Comparison of ENCODE assay signal across 1 cellular context in the genomic region with DNA sequence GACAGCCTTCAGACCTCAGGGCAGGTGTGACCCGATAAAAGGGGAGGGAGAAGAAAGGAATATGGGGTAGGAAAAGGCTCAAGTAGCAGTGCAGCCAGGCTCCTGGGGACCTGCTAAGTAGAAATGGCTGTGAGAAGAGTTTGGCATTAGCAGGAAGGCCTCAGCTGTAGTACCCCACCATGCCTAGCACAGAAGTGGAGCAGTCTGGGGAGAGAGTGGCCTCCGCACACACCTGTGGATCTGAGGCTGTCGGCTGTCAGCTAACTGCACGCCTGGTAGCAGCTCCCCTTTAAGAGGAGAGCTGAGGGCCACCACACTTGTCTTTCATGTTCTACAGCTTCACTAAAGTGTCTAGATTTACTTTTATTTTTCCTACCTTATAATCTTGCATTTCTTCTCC.
TF ChIP-seq lines count a peak whose summit lies in the region.

No MANE protein-coding gene starts in this region.

TF ChIP-seq in WTC11, 78 proteins besides CTCF, POLR2A, EP300 and RAD21 (continued from another document):
- TF ChIP-seq HMGXB4 (CRISPR knock-in tag; IDR thresholded peaks at IDR 0.05) (no peak), TEAD1 (CRISPR knock-in tag; IDR thresholded peaks at IDR 0.05) (no peak), NFE2L1 (CRISPR knock-in tag; IDR thresholded peaks at IDR 0.05) (no peak), TP53 (CRISPR knock-in tag; IDR thresholded peaks at IDR 0.05) (no peak), NFATC4 (CRISPR knock-in tag; IDR thresholded peaks at IDR 0.05) (no peak), IRF2 (CRISPR knock-in tag; IDR thresholded peaks at IDR 0.05; ENCODE audit: borderline replicate concordance, low read depth) (no peak)
- TF ChIP-seq, protein P1, sequence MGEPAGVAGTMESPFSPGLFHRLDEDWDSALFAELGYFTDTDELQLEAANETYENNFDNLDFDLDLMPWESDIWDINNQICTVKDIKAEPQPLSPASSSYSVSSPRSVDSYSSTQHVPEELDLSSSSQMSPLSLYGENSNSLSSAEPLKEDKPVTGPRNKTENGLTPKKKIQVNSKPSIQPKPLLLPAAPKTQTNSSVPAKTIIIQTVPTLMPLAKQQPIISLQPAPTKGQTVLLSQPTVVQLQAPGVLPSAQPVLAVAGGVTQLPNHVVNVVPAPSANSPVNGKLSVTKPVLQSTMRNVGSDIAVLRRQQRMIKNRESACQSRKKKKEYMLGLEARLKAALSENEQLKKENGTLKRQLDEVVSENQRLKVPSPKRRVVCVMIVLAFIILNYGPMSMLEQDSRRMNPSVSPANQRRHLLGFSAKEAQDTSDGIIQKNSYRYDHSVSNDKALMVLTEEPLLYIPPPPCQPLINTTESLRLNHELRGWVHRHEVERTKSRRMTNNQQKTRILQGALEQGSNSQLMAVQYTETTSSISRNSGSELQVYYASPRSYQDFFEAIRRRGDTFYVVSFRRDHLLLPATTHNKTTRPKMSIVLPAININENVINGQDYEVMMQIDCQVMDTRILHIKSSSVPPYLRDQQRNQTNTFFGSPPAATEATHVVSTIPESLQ (CRISPR knock-in tag; IDR thresholded peaks at IDR 0.05): no peak
- TF ChIP-seq, protein P2, sequence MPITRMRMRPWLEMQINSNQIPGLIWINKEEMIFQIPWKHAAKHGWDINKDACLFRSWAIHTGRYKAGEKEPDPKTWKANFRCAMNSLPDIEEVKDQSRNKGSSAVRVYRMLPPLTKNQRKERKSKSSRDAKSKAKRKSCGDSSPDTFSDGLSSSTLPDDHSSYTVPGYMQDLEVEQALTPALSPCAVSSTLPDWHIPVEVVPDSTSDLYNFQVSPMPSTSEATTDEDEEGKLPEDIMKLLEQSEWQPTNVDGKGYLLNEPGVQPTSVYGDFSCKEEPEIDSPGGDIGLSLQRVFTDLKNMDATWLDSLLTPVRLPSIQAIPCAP (CRISPR knock-in tag; IDR thresholded peaks at IDR 0.05): no peak
